ENCODE assay signal across 25 cellular contexts in the genomic region with DNA sequence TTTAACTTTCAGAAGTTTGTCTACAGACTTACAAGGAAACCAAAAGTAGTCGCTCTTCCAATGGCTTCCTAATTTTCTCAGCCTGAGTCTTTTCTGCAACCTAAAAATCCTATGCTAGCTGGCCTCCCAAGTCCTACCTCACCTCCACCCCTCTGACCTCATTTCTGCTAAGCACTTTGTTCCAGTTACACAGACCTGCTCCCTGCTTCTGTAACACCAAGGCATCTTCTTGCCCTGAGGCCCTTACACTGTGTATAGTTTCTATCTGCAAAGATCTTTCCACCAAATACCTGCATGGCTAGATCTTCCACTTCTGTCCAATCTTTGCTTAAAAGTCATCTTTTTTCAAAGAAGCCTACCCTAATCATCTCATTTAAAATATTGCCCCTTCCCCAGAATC. TPM values are rescaled to one million over a fixed set of nuclear protein-coding genes. Genes with fewer than 3 reads are reported as not detected.
DNase-seq lines count a peak whose midpoint lies in the region; ATAC-seq and TF ChIP-seq lines count a peak whose summit lies in the region.
"Had no signal": no experiment of that assay in that cellular context is flagged by ENCODE, and none has a peak within 500 bp of the region (broad histone marks: within the 10 kb centered on the region; RNA-seq: fewer than 3 reads in every experiment).

No MANE protein-coding gene starts in this region.

- no peak for DNase-seq in activated naive CD8-positive, alpha-beta T cell treated with anti-CD3 and anti-CD28 coated beads, Interleukin-2, amount 10 ng/mL, durations not matched to agents 7 days and 5 days
- DNase-seq in activated naive CD8-positive, alpha-beta T cell treated with anti-CD3 and anti-CD28 coated beads for 36 hours: no peak
- DNase-seq in activated B cell treated with CpG ODN at 0.5 μM for 24 hours: no peak
- no peak for DNase-seq in naive thymus-derived CD4-positive, alpha-beta T cell
- DNase-seq in colonic mucosa: no peak
- no peak for DNase-seq in lower leg skin (ENCODE audit: low spot score in 2 of 2)
- DNase-seq in NCI-H1694 treated with DMSO at 0.1 percent for 48 hours (lab: John Stamatoyannopoulos, UW): no peak
- DNase-seq: activated CD4-positive, alpha-beta T cell treated with anti-CD3 and anti-CD28 coated beads, Interleukin-2, amount 10 ng/mL, durations not matched to agents 7 days and 5 days; activated CD8-positive, alpha-beta memory T cell treated with anti-CD3 and anti-CD28 coated beads, Interleukin-2, amount 10 ng/mL, durations not matched to agents 7 days and 5 days; DMS 273 treated with DMSO at 0.1 percent for 48 hours; effector memory CD8-positive, alpha-beta T cell; esophagus squamous epithelium; H9; hippocampal formation; NCI-H1436; NCI-H524; nucleus accumbens; stimulated activated CD8-positive, alpha-beta memory T cell treated with anti-CD3 and anti-CD28 coated beads, Interleukin-4, amount 100 ng/mL, for 48 hours; upper lobe of left lung had no signal

- H3K27me3 Mint-ChIP-seq in activated naive CD8-positive, alpha-beta T cell treated with anti-CD3 and anti-CD28 coated beads, Interleukin-2, amount 10 ng/mL, durations not matched to agents 7 days and 5 days: peaks cover 3% of the 10 kb centered on the region
- H3K27me3 Mint-ChIP-seq in activated naive CD8-positive, alpha-beta T cell treated with anti-CD3 and anti-CD28 coated beads for 36 hours: no peaks in the 10 kb centered on the region
- H3K27me3 Mint-ChIP-seq in activated B cell treated with CpG ODN at 0.5 μM for 24 hours: no peaks in the 10 kb centered on the region
- peaks cover 0 to 23% (median 0%) of the 10 kb centered on the region in 5 donors for H3K27me3 Mint-ChIP-seq in naive thymus-derived CD4-positive, alpha-beta T cell
- H3K27me3 Mint-ChIP-seq: activated CD4-positive, alpha-beta T cell treated with anti-CD3 and anti-CD28 coated beads, Interleukin-2, amount 10 ng/mL, durations not matched to agents 7 days and 5 days; effector memory CD8-positive, alpha-beta T cell had no signal

- WGBS in lower leg skin, 2 donors: 88 to 90% methylated on average over 1 of the region's 1 CpG

- no peaks in the 10 kb centered on the region for H3K9me3 Mint-ChIP-seq in activated naive CD8-positive, alpha-beta T cell treated with anti-CD3 and anti-CD28 coated beads, Interleukin-2, amount 10 ng/mL, durations not matched to agents 7 days and 5 days
- H3K9me3 Mint-ChIP-seq in activated naive CD8-positive, alpha-beta T cell treated with anti-CD3 and anti-CD28 coated beads for 36 hours: no peaks in the 10 kb centered on the region
- H3K9me3 Mint-ChIP-seq in activated B cell treated with CpG ODN at 0.5 μM for 24 hours: no peaks in the 10 kb centered on the region
- H3K9me3 Mint-ChIP-seq in naive thymus-derived CD4-positive, alpha-beta T cell: peaks cover 0 to 2% (median 0%) of the 10 kb centered on the region in 11 donors
- H3K9me3 Mint-ChIP-seq: activated CD4-positive, alpha-beta T cell treated with anti-CD3 and anti-CD28 coated beads, Interleukin-2, amount 10 ng/mL, durations not matched to agents 7 days and 5 days; activated T-helper 2 cell treated with anti-CD3 and anti-CD28 coated beads, Interferon-gamma antibody, Interleukin-2, Interleukin-4, amounts not matched to agents 10 μg/mL and 5 μg/mL and 100 μg/mL, durations not matched to agents 14 hours and 24 hours and 36 hours; effector memory CD8-positive, alpha-beta T cell; H9 had no signal

- H3K9me3 ChIP-seq in naive thymus-derived CD4-positive, alpha-beta T cell (ENCODE audit: control insufficient read depth in 2 of 3, low read length in 3 of 3): no peaks in the 10 kb centered on the region
- no peaks in the 10 kb centered on the region for H3K9me3 ChIP-seq in colonic mucosa
- H3K9me3 ChIP-seq: BLaER1, esophagus squamous epithelium, upper lobe of left lung had no signal

- H3K36me3 Mint-ChIP-seq in activated naive CD8-positive, alpha-beta T cell treated with anti-CD3 and anti-CD28 coated beads, Interleukin-2, amount 10 ng/mL, durations not matched to agents 7 days and 5 days: peaks cover 4% of the 10 kb centered on the region
- peaks cover 6% of the 10 kb centered on the region for H3K36me3 Mint-ChIP-seq in activated naive CD8-positive, alpha-beta T cell treated with anti-CD3 and anti-CD28 coated beads for 36 hours
- peaks cover 12% of the 10 kb centered on the region for H3K36me3 Mint-ChIP-seq in activated B cell treated with CpG ODN at 0.5 μM for 24 hours (ENCODE audit: low read depth)
- H3K36me3 Mint-ChIP-seq in naive thymus-derived CD4-positive, alpha-beta T cell: peaks cover 0 to 5% (median 0%) of the 10 kb centered on the region in 5 donors

- no peak overlapping the region for H3K9ac ChIP-seq in colonic mucosa (ENCODE audit: low read depth in 2 of 2, low read length in 2 of 2)
- H3K9ac ChIP-seq: BLaER1, KMS-11 had no signal

- peaks cover 12% of the 10 kb centered on the region in 2 donors for H3K4me1 ChIP-seq in naive thymus-derived CD4-positive, alpha-beta T cell (ENCODE audit: control insufficient read depth in 2 of 2, insufficient read depth in 2 of 2, low read length in 2 of 2)
- no peaks in the 10 kb centered on the region for H3K4me1 ChIP-seq in colonic mucosa

- H3K4me1 Mint-ChIP-seq in activated naive CD8-positive, alpha-beta T cell treated with anti-CD3 and anti-CD28 coated beads, Interleukin-2, amount 10 ng/mL, durations not matched to agents 7 days and 5 days: peaks cover 40% of the 10 kb centered on the region
- peaks cover 32% of the 10 kb centered on the region for H3K4me1 Mint-ChIP-seq in activated naive CD8-positive, alpha-beta T cell treated with anti-CD3 and anti-CD28 coated beads for 36 hours
- H3K4me1 Mint-ChIP-seq in activated B cell treated with CpG ODN at 0.5 μM for 24 hours: peaks cover 40% of the 10 kb centered on the region
- peaks cover 25 to 50% (median 46%) of the 10 kb centered on the region in 7 donors for H3K4me1 Mint-ChIP-seq in naive thymus-derived CD4-positive, alpha-beta T cell

- H3K27ac Mint-ChIP-seq in activated naive CD8-positive, alpha-beta T cell treated with anti-CD3 and anti-CD28 coated beads, Interleukin-2, amount 10 ng/mL, durations not matched to agents 7 days and 5 days: no peak overlapping the region
- no peak overlapping the region for H3K27ac Mint-ChIP-seq in activated naive CD8-positive, alpha-beta T cell treated with anti-CD3 and anti-CD28 coated beads for 36 hours
- H3K27ac Mint-ChIP-seq in activated B cell treated with CpG ODN at 0.5 μM for 24 hours: no peak overlapping the region
- peak overlapping the region in 6 of 9 donors; percentile 1 to 95 (median 22) for H3K27ac Mint-ChIP-seq in naive thymus-derived CD4-positive, alpha-beta T cell
- H3K27ac Mint-ChIP-seq: activated CD4-positive, alpha-beta T cell treated with anti-CD3 and anti-CD28 coated beads, Interleukin-2, amount 10 ng/mL, durations not matched to agents 7 days and 5 days; activated CD8-positive, alpha-beta memory T cell treated with anti-CD3 and anti-CD28 coated beads, Interleukin-2, amount 10 ng/mL, durations not matched to agents 7 days and 5 days; activated T-helper 2 cell treated with anti-CD3 and anti-CD28 coated beads, Interferon-gamma antibody, Interleukin-2, Interleukin-4, amounts not matched to agents 10 μg/mL and 5 μg/mL and 100 μg/mL, durations not matched to agents 14 hours and 24 hours and 36 hours; H9 had no signal

- CTCF ChIA-PET in activated B cell treated with CpG ODN at 0.5 μM for 24 hours (lab: Charles Lee): no interaction called here
- CTCF ChIA-PET in naive thymus-derived CD4-positive, alpha-beta T cell (lab: Charles Lee): no interaction called here

- no peaks in the 10 kb centered on the region for H3K27me3 ChIP-seq in naive thymus-derived CD4-positive, alpha-beta T cell (ENCODE audit: control insufficient read depth in 2 of 2, insufficient read depth in 2 of 2, low read length in 2 of 2)
- no peaks in the 10 kb centered on the region for H3K27me3 ChIP-seq in colonic mucosa
- H3K27me3 ChIP-seq: BLaER1, esophagus squamous epithelium, upper lobe of left lung had no signal

- TF ChIP-seq POLR2A in lower leg skin (IDR thresholded peaks at IDR 0.05): no peak

- no peak overlapping the region for H3K4me3 ChIP-seq in naive thymus-derived CD4-positive, alpha-beta T cell (ENCODE audit: low read length)
- H3K4me3 ChIP-seq in colonic mucosa (no peak overlapping the region), lower leg skin (ENCODE audit: low read depth, poor library complexity, severe bottlenecking) (no peak overlapping the region)
- H3K4me3 ChIP-seq: BLaER1, coronary artery, esophagus squamous epithelium, SK-N-MC, upper lobe of left lung had no signal

- POLR2A ChIA-PET in activated naive CD8-positive, alpha-beta T cell treated with anti-CD3 and anti-CD28 coated beads, Interleukin-2, amount 10 ng/mL, durations not matched to agents 7 days and 5 days (lab: Charles Lee): no interaction called here
- POLR2A ChIA-PET in activated B cell treated with CpG ODN at 0.5 μM for 24 hours (lab: Charles Lee): no interaction called here
- POLR2A ChIA-PET in naive thymus-derived CD4-positive, alpha-beta T cell (lab: Charles Lee): no interaction called here

- intact Hi-C loops in activated B cell treated with CpG ODN at 0.5 μM for 24 hours (cut with micrococcal nuclease): loop anchor here (5.0 to 10.0 kb wide), 2 partner anchors 553 to 710 kb away; a partner anchor contains a TSS
- intact Hi-C loops in naive thymus-derived CD4-positive, alpha-beta T cell (cut with micrococcal nuclease): loop anchor here (5.0 kb wide), 4 partner anchors 95 to 1520 kb away; a partner anchor contains a TSS
- intact Hi-C loops in colonic mucosa (cut with DNase I): no loop called here
- intact Hi-C loops in lower leg skin (cut with DNase I; ENCODE audit: low total_unique reads): no loop called here

- no peak for ATAC-seq in activated naive CD8-positive, alpha-beta T cell treated with anti-CD3 and anti-CD28 coated beads, Interleukin-2, amount 10 ng/mL, durations not matched to agents 7 days and 5 days (ENCODE audit: low read depth)
- ATAC-seq in activated B cell treated with CpG ODN at 0.5 μM for 24 hours (ENCODE audit: low read depth) (no peak), GM19351 (IDR thresholded peaks at IDR 0.05; ENCODE audit: unreplicated experiment) (no peak)
- no peak for ATAC-seq in naive thymus-derived CD4-positive, alpha-beta T cell
- ATAC-seq: activated CD8-positive, alpha-beta memory T cell treated with anti-CD3 and anti-CD28 coated beads, Interleukin-2, amount 10 ng/mL, durations not matched to agents 7 days and 5 days; effector memory CD8-positive, alpha-beta T cell had no signal

- no peak overlapping the region for H3K27ac ChIP-seq in naive thymus-derived CD4-positive, alpha-beta T cell (ENCODE audit: low read depth, low read length)
- H3K27ac ChIP-seq in colonic mucosa: no peak overlapping the region
- H3K27ac ChIP-seq: BLaER1, coronary artery, esophagus squamous epithelium, KMS-11, SK-N-MC, upper lobe of left lung had no signal

- H3K4me3 Mint-ChIP-seq in activated naive CD8-positive, alpha-beta T cell treated with anti-CD3 and anti-CD28 coated beads, Interleukin-2, amount 10 ng/mL, durations not matched to agents 7 days and 5 days: peak overlapping the region; percentile 29
- no peak overlapping the region for H3K4me3 Mint-ChIP-seq in activated naive CD8-positive, alpha-beta T cell treated with anti-CD3 and anti-CD28 coated beads for 36 hours
- peak overlapping the region; percentile 13 for H3K4me3 Mint-ChIP-seq in activated B cell treated with CpG ODN at 0.5 μM for 24 hours
- H3K4me3 Mint-ChIP-seq in naive thymus-derived CD4-positive, alpha-beta T cell: peak overlapping the region in 5 of 10 donors; percentile 15 to 98 (median 28)

- peaks cover 0 to 10% (median 0%) of the 10 kb centered on the region in 3 experiments for H3K36me3 ChIP-seq in naive thymus-derived CD4-positive, alpha-beta T cell (ENCODE audit: control insufficient read depth in 2 of 3, insufficient read depth in 3 of 3, low read length in 3 of 3)
- H3K36me3 ChIP-seq in colonic mucosa: no peaks in the 10 kb centered on the region
- H3K36me3 ChIP-seq: BLaER1, esophagus squamous epithelium, upper lobe of left lung had no signal

- TF ChIP-seq CTCF in activated B cell treated with CpG ODN at 0.5 μM for 24 hours (IDR thresholded peaks at IDR 0.05) (no peak), colonic mucosa (IDR thresholded peaks at IDR 0.05) (no peak), lower leg skin (IDR thresholded peaks at IDR 0.05) (no peak)

RNA-seq across cellular contexts. Expression of a gene that starts 1.9 kb away (rescaled TPM):
- 10 to 100 TPM; 29.3 to 35.1 TPM for total RNA-seq in activated naive CD8-positive, alpha-beta T cell treated with anti-CD3 and anti-CD28 coated beads, Interleukin-2, amount 10 ng/mL, durations not matched to agents 7 days and 5 days
- 10 to 100 TPM; 24.7 to 26.3 TPM for total RNA-seq in activated naive CD8-positive, alpha-beta T cell treated with anti-CD3 and anti-CD28 coated beads for 36 hours
- total RNA-seq in activated B cell treated with CpG ODN at 0.5 μM for 24 hours: 40.0 and 46.5 TPM in 2 replicates
- 10 to 100 TPM; 23.8 to 40.9 (median 29.0) TPM for total RNA-seq in naive thymus-derived CD4-positive, alpha-beta T cell
- 10 to 100 TPM; 10.4 to 13.0 TPM for polyA plus RNA-seq in naive thymus-derived CD4-positive, alpha-beta T cell
- total RNA-seq in colonic mucosa: 10 to 100 TPM; 52.5 to 71.4 TPM
- total RNA-seq in lower leg skin: 10 to 100 TPM; 45.7 to 78.8 (median 67.3) TPM

Comparison
In these comparisons a context has a peak if more than half of its experiments do, and no peak if none do; other contexts are left out.
1. H3K27ac Mint-ChIP-seq: peak in naive thymus-derived CD4-positive, alpha-beta T cell (6 of 9); none in activated naive CD8-positive, alpha-beta T cell treated with anti-CD3 and anti-CD28 coated beads, Interleukin-2, amount 10 ng/mL, durations not matched to agents 7 days and 5 days (single experiment), activated naive CD8-positive, alpha-beta T cell treated with anti-CD3 and anti-CD28 coated beads for 36 hours (single experiment) and activated B cell treated with CpG ODN at 0.5 μM for 24 hours (single experiment).
2. intact Hi-C loops: an anchor here in activated B cell treated with CpG ODN at 0.5 μM for 24 hours (5.0 to 10.0 kb wide) and naive thymus-derived CD4-positive, alpha-beta T cell (5.0 kb wide); none called in colonic mucosa and lower leg skin.